29 cellular contexts compared by ENCODE assay signal in the genomic region with DNA sequence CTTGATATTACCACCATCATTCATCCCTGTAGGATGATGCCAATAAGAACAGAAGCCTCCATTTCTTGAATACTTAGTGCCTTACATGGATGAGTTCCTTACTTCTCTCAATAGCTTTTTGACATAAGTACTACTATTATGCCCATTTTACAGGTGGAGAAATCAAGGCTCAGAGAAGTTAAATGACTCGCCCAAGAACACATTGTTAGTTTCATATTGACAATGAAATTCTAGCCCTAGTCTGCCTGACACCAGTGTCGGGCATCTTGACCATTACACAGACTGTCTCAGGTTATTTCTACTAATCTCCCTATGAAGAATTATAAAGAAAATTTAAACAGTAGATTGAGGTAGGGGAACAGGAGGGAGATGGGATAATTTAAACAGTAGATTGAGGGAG.
"Had no signal": no experiment of that assay in that cellular context is flagged by ENCODE, and none has a peak within 500 bp of the region (broad histone marks: within the 10 kb centered on the region; RNA-seq: fewer than 3 reads in every experiment).

No MANE protein-coding gene starts in this region.

- H3K27ac ChIP-seq: colonic mucosa, coronary artery, epithelial cell of prostate, esophagus muscularis mucosa, esophagus squamous epithelium, foreskin keratinocyte, gastrocnemius medialis, gastroesophageal sphincter, heart left ventricle, heart right ventricle had no signal

- H3K27me3 ChIP-seq: colonic mucosa, dorsolateral prefrontal cortex, esophagus muscularis mucosa, esophagus squamous epithelium, foreskin keratinocyte, gastrocnemius medialis, gastroesophageal sphincter, heart left ventricle had no signal

- H3K4me3 ChIP-seq: colonic mucosa, coronary artery, dorsolateral prefrontal cortex, esophagus muscularis mucosa, esophagus squamous epithelium, gastrocnemius medialis, gastroesophageal sphincter, heart left ventricle, heart right ventricle had no signal

- H3K9me3 Mint-ChIP-seq: dendritic cell treated with granulocyte-macrophage colony-stimulating factor and Interleukin-4, amounts not matched to agents 40 ng/mL and 50 ng/mL, for 4 days; effector memory CD8-positive, alpha-beta T cell; endodermal cell had no signal

- H3K4me1 Mint-ChIP-seq: endodermal cell had no signal

- DNase-seq: colonic mucosa; cortex of kidney; dermis blood vessel endothelial cell; dorsolateral prefrontal cortex; effector CD4-positive, alpha-beta T cell; effector CD8-positive, alpha-beta T cell; effector memory CD4-positive, alpha-beta T cell; effector memory CD8-positive, alpha-beta T cell; endodermal cell; erythroblast; esophagus squamous epithelium; foreskin fibroblast; foreskin keratinocyte; foreskin melanocyte; gastrocnemius medialis; glutamatergic neuron; head of caudate nucleus; heart left ventricle; heart right ventricle had no signal

- H3K9me3 ChIP-seq: colonic mucosa, esophagus muscularis mucosa, esophagus squamous epithelium, gastrocnemius medialis, gastroesophageal sphincter, heart left ventricle, heart right ventricle had no signal

- H3K4me1 ChIP-seq: colonic mucosa, foreskin keratinocyte, heart left ventricle had no signal

- H3K4me3 Mint-ChIP-seq: dendritic cell treated with granulocyte-macrophage colony-stimulating factor and Interleukin-4, amounts not matched to agents 40 ng/mL and 50 ng/mL, for 4 days; effector memory CD8-positive, alpha-beta T cell; endodermal cell had no signal

- FAIRE-seq: colon, endometrium, endothelial cell of umbilical vein, frontal cortex had no signal

- H3K27ac Mint-ChIP-seq: dendritic cell treated with granulocyte-macrophage colony-stimulating factor and Interleukin-4, amounts not matched to agents 40 ng/mL and 50 ng/mL, for 4 days; effector memory CD8-positive, alpha-beta T cell; endodermal cell had no signal

- H3K36me3 ChIP-seq: colonic mucosa, esophagus muscularis mucosa, esophagus squamous epithelium, gastrocnemius medialis, gastroesophageal sphincter, heart left ventricle, heart right ventricle had no signal

- ATAC-seq: effector memory CD8-positive, alpha-beta T cell; esophagus mucosa; foreskin keratinocyte; gastrocnemius medialis; gastroesophageal sphincter; heart left ventricle; heart right ventricle had no signal
